ENCODE assay signal across 8 cellular contexts in the genomic region with DNA sequence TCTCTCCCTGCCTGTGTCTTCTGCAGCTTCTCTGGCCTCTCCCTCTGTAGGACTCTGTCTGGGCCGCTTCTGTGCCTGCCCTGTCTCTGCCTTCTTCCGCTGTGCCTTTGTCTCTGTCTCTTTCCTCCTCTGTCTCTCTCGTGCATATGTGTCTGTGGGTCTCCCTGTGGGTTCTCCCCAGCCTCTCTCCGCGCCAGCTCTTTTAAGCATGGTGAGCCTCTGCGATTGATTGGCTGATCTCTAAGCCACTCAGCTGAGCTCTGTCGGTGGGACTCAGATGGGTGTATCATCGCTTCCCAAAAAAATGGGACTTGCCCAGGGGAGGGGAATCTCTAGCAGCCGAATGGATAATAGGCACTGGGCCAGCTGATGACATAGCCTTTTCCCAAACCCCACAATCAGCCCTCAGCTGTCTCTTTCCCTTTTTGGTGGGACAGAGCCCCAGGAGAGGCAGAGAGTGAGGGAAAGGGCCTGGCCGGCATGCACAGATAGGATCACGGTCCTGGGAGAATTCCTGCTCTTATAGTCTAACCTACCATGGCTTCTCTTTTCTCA. TPM values are rescaled to one million over a fixed set of nuclear protein-coding genes. Genes with fewer than 3 reads are reported as not detected.
DNase-seq lines count a peak whose midpoint lies in the region; ATAC-seq and TF ChIP-seq lines count a peak whose summit lies in the region.

A gene with protein sequence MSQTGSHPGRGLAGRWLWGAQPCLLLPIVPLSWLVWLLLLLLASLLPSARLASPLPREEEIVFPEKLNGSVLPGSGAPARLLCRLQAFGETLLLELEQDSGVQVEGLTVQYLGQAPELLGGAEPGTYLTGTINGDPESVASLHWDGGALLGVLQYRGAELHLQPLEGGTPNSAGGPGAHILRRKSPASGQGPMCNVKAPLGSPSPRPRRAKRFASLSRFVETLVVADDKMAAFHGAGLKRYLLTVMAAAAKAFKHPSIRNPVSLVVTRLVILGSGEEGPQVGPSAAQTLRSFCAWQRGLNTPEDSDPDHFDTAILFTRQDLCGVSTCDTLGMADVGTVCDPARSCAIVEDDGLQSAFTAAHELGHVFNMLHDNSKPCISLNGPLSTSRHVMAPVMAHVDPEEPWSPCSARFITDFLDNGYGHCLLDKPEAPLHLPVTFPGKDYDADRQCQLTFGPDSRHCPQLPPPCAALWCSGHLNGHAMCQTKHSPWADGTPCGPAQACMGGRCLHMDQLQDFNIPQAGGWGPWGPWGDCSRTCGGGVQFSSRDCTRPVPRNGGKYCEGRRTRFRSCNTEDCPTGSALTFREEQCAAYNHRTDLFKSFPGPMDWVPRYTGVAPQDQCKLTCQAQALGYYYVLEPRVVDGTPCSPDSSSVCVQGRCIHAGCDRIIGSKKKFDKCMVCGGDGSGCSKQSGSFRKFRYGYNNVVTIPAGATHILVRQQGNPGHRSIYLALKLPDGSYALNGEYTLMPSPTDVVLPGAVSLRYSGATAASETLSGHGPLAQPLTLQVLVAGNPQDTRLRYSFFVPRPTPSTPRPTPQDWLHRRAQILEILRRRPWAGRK (minus strand): TSS at position 178 of the 555 bp plus-strand sequence. CDS start 427 bp downstream, outside the sequence.

- peaks cover 47% of the 10 kb centered on the region for H3K4me1 Mint-ChIP-seq in activated T-cell treated with anti-CD3 and anti-CD28 coated beads, Interleukin-2, amount 50 U/mL, for 24 hours (ENCODE audit: low read depth)

- 64 to 70% methylated on average over 11 of the region's 11 CpGs for WGBS in thyroid gland, 2 donors

- H3K4me3 ChIP-seq in coronary artery (peak within 1 kb of the TSS; percentile 75), lower lobe of right lung (peak within 1 kb of the TSS; percentile 40), thyroid gland (replicated peaks in 1 of 3) (peak within 1 kb of the TSS in 1 of 3 donors; percentile 38)

- peak within 1 kb of the TSS; percentile 96 for H3K27ac Mint-ChIP-seq in activated T-cell treated with anti-CD3 and anti-CD28 coated beads, Interleukin-2, amount 50 U/mL, for 24 hours

- no peak within 1 kb of the TSS for H3K4me3 Mint-ChIP-seq in activated T-cell treated with anti-CD3 and anti-CD28 coated beads, Interleukin-2, amount 50 U/mL, for 24 hours

- no peaks in the 10 kb centered on the region for H3K27me3 Mint-ChIP-seq in activated T-cell treated with anti-CD3 and anti-CD28 coated beads, Interleukin-2, amount 50 U/mL, for 24 hours

- H3K9me3 ChIP-seq in lower lobe of right lung (no peaks in the 10 kb centered on the region), thyroid gland (no peaks in the 10 kb centered on the region)

- H3K36me3 ChIP-seq in lower lobe of right lung = peaks cover 7% of the 10 kb centered on the region
- peaks cover 0 to 5% of the 10 kb centered on the region in 2 donors for H3K36me3 ChIP-seq in thyroid gland

- intact Hi-C loops in lower lobe of right lung (cut with DNase I) (no loop called here), thyroid gland (cut with DNase I) (loop anchor here (10.0 kb wide), 1 partner anchor 186 kb away; no protein-coding TSS in a partner anchor)

- no peaks in the 10 kb centered on the region for H3K9me3 Mint-ChIP-seq in activated T-cell treated with anti-CD3 and anti-CD28 coated beads, Interleukin-2, amount 50 U/mL, for 24 hours

- peaks cover 15% of the 10 kb centered on the region for H3K36me3 Mint-ChIP-seq in activated T-cell treated with anti-CD3 and anti-CD28 coated beads, Interleukin-2, amount 50 U/mL, for 24 hours (ENCODE audit: low read depth)

- TF ChIP-seq CTCF in coronary artery (IDR thresholded peaks at IDR 0.05) (no peak), lower lobe of right lung (IDR thresholded peaks at IDR 0.05) (no peak), thyroid gland (IDR thresholded peaks at IDR 0.05) (no peak)

- TF ChIP-seq POLR2A in thyroid gland (IDR thresholded peaks at IDR 0.05) = peak in 1 of 2 donors; percentile 41

- no peak for DNase-seq in activated T-cell treated with anti-CD3 and anti-CD28 coated beads, Interleukin-2, amount 50 U/mL, for 24 hours
- DNase-seq in activated T-cell treated with anti-CD3 and anti-CD28 coated beads, Interleukin-2, amount 50 U/mL, for 48 hours = no peak
- DNase-seq in coronary artery (ENCODE audit: low spot score) (peak; percentile 91), lower lobe of right lung (no peak), thyroid gland (peak in 1 of 2 donors; percentile 23), NCI-H774 (lab: John Stamatoyannopoulos, UW) (no peak)
- no peak for DNase-seq in stimulated activated CD4-positive, alpha-beta T cell treated with anti-CD3 and anti-CD28 coated beads, Interleukin-2, amount 100 ng/mL, for 24 hours

- no peaks in the 10 kb centered on the region for H3K27me3 ChIP-seq in lower lobe of right lung (ENCODE audit: low read depth)
- H3K27me3 ChIP-seq in thyroid gland = no peaks in the 10 kb centered on the region

- H3K27ac ChIP-seq in coronary artery (peak within 1 kb of the TSS; percentile 97 to 98), lower lobe of right lung (peak within 1 kb of the TSS; percentile 93), thyroid gland (peak within 1 kb of the TSS; percentile 94 to 96 (median 94))

- no peak for ATAC-seq in lower lobe of right lung
- ATAC-seq in HG02623 (IDR thresholded peaks at IDR 0.05; ENCODE audit: unreplicated experiment) = no peak

- H3K4me1 ChIP-seq in lower lobe of right lung = peaks cover 91% of the 10 kb centered on the region
- peaks cover 20 to 41% of the 10 kb centered on the region in 2 donors for H3K4me1 ChIP-seq in thyroid gland

RNA-seq across cellular contexts. Expression of the gene that starts here (rescaled TPM):
- total RNA-seq in lower lobe of right lung (1.4 TPM), thyroid gland (10 to 100 TPM in 1 of 4 donors, 1 to 10 TPM in 3; 4.6 to 24.4 (median 9.4) TPM)
